In the genomic region with DNA sequence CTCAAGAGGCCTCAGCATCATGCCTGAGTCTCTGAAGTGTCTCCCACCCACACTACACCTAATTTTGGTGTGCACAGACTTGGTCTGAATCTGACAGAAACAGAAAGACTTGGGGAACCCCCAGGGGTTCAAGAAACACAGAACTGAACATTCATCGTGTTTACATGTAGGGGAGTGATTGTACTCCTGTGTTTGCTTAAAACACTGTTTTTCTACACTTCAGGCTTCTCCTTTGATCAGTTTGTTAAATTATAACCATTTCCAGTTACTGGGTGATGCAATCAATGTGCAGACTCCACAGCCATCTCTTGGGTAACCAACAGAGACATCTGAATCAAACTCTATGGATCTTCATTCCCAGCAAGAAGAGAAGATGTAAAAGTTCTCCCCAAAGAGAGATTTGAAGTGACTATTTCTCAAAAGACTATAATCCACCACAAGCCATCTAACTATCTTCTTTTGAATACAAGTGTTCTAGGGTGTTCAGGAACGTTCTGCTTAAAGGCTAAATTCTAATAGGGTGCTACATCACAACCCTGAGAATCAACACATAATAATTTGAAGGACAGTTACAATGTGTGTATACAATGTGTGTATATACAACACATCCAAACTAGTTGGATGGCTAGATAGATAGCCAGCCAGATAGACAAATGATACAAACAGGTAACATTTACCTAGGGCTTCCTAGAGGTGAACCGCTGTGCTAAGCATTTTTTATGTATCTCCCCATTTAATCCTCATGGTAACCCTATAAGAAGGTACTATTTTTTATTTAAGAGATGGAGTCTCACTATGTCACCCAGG, we compare ENCODE assay signal across 13 cellular contexts. TPM values are rescaled to one million over a fixed set of nuclear protein-coding genes. Genes with fewer than 3 reads are reported as not detected.
A peak's percentile ranks its signal among the peaks of the same experiment; 100 is the strongest.
DNase-seq lines count a peak whose midpoint lies in the region; ATAC-seq and TF ChIP-seq lines count a peak whose summit lies in the region.
"Had no signal": no experiment of that assay in that cellular context is flagged by ENCODE, and none has a peak within 500 bp of the region (broad histone marks: within the 10 kb centered on the region; RNA-seq: fewer than 3 reads in every experiment).

No MANE protein-coding gene starts in this region.

- no peaks in the 10 kb centered on the region for H3K36me3 ChIP-seq in upper lobe of right lung
- H3K36me3 ChIP-seq: thoracic aorta had no signal

- H3K27ac Mint-ChIP-seq in activated CD4-positive, alpha-beta memory T cell treated with anti-CD3 and anti-CD28 coated beads, Interleukin-2, amount 10 ng/mL, durations not matched to agents 7 days and 5 days, result peak overlapping the region; percentile 23
- no peak overlapping the region for H3K27ac Mint-ChIP-seq in T-helper 2 cell treated with Interferon-gamma antibody and Interleukin-4, amounts not matched to agents 5 μg/mL and 100 μg/mL, for 36 hours
- H3K27ac Mint-ChIP-seq: B cell had no signal

- H3K27me3 ChIP-seq in upper lobe of right lung, result no peaks in the 10 kb centered on the region
- H3K27me3 ChIP-seq: heart right ventricle had no signal

- no peak overlapping the region for H3K27ac ChIP-seq in upper lobe of right lung
- H3K27ac ChIP-seq: heart right ventricle, thoracic aorta had no signal

- no peaks in the 10 kb centered on the region for H3K4me1 ChIP-seq in upper lobe of right lung
- H3K4me1 ChIP-seq: heart right ventricle had no signal

- POLR2A ChIA-PET in activated CD4-positive, alpha-beta memory T cell treated with anti-CD3 and anti-CD28 coated beads, Interleukin-2, amount 10 ng/mL, durations not matched to agents 7 days and 5 days (lab: Charles Lee), result no interaction called here

- H3K4me1 Mint-ChIP-seq in activated CD4-positive, alpha-beta memory T cell treated with anti-CD3 and anti-CD28 coated beads, Interleukin-2, amount 10 ng/mL, durations not matched to agents 7 days and 5 days, result peaks cover 16% of the 10 kb centered on the region
- H3K4me1 Mint-ChIP-seq in T-helper 2 cell treated with Interferon-gamma antibody and Interleukin-4, amounts not matched to agents 5 μg/mL and 100 μg/mL, for 36 hours (ENCODE audit: low read depth), result peaks cover 7% of the 10 kb centered on the region
- H3K4me1 Mint-ChIP-seq: B cell had no signal

- H3K9me3 Mint-ChIP-seq in activated CD4-positive, alpha-beta memory T cell treated with anti-CD3 and anti-CD28 coated beads, Interleukin-2, amount 10 ng/mL, durations not matched to agents 7 days and 5 days, result peaks cover 2% of the 10 kb centered on the region
- no peaks in the 10 kb centered on the region for H3K9me3 Mint-ChIP-seq in T-helper 2 cell treated with Interferon-gamma antibody and Interleukin-4, amounts not matched to agents 5 μg/mL and 100 μg/mL, for 36 hours

- H3K9me3 ChIP-seq in upper lobe of right lung, result no peaks in the 10 kb centered on the region
- H3K9me3 ChIP-seq: heart right ventricle, thoracic aorta had no signal

- peak; percentile 85 for ATAC-seq in HG02759 (IDR thresholded peaks at IDR 0.05; ENCODE audit: unreplicated experiment)
- peak; percentile 62 for ATAC-seq in upper lobe of right lung
- ATAC-seq in GM19397 (IDR thresholded peaks at IDR 0.05; ENCODE audit: unreplicated experiment), result no peak
- ATAC-seq: heart right ventricle had no signal

- TF ChIP-seq CTCF in upper lobe of right lung (IDR thresholded peaks at IDR 0.05), result no peak

- no peaks in the 10 kb centered on the region for H3K27me3 Mint-ChIP-seq in activated CD4-positive, alpha-beta memory T cell treated with anti-CD3 and anti-CD28 coated beads, Interleukin-2, amount 10 ng/mL, durations not matched to agents 7 days and 5 days
- no peaks in the 10 kb centered on the region for H3K27me3 Mint-ChIP-seq in T-helper 2 cell treated with Interferon-gamma antibody and Interleukin-4, amounts not matched to agents 5 μg/mL and 100 μg/mL, for 36 hours (ENCODE audit: low read depth)

- DNase-seq in stimulated activated CD4-positive, alpha-beta T cell treated with anti-CD3 and anti-CD28 coated beads, Interleukin-1b, Interleukin-23, amount 100 ng/mL, for 48 hours, result peak; percentile 22
- no peak for DNase-seq in stimulated activated CD4-positive, alpha-beta T cell treated with anti-CD3 and anti-CD28 coated beads, Interleukin-4, amount 100 ng/mL, for 24 hours
- no peak for DNase-seq in activated CD4-positive, alpha-beta memory T cell treated with anti-CD3 and anti-CD28 coated beads, Interleukin-2, amount 10 ng/mL, durations not matched to agents 7 days and 5 days
- DNase-seq in upper lobe of right lung (no peak), medulla oblongata (ENCODE audit: extremely low spot score) (no peak)
- no peak for DNase-seq in T-helper 2 cell treated with Interferon-gamma antibody and Interleukin-4, amounts not matched to agents 5 μg/mL and 100 μg/mL, for 36 hours (ENCODE audit: low spot score)
- DNase-seq: heart right ventricle; RPMI8226; stimulated activated CD4-positive, alpha-beta T cell treated with anti-CD3 and anti-CD28 coated beads, Interleukin-12 subunit alpha, Interleukin-12 subunit beta, amount 100 ng/mL, for 4 hours had no signal

- CTCF ChIA-PET in activated CD4-positive, alpha-beta memory T cell treated with anti-CD3 and anti-CD28 coated beads, Interleukin-2, amount 10 ng/mL, durations not matched to agents 7 days and 5 days (lab: Charles Lee), result interaction anchor here (1.0 to 1.3 kb wide), 2 partner anchors 15 to 20 kb away, joined by 3 to 11 read pairs; no protein-coding TSS in a partner anchor

- intact Hi-C loops in upper lobe of right lung (cut with DNase I), result no loop called here

- H3K36me3 Mint-ChIP-seq in activated CD4-positive, alpha-beta memory T cell treated with anti-CD3 and anti-CD28 coated beads, Interleukin-2, amount 10 ng/mL, durations not matched to agents 7 days and 5 days (ENCODE audit: low read depth), result no peaks in the 10 kb centered on the region
- peaks cover 2% of the 10 kb centered on the region for H3K36me3 Mint-ChIP-seq in T-helper 2 cell treated with Interferon-gamma antibody and Interleukin-4, amounts not matched to agents 5 μg/mL and 100 μg/mL, for 36 hours (ENCODE audit: low read depth)

- no peak overlapping the region for H3K4me3 ChIP-seq in upper lobe of right lung
- H3K4me3 ChIP-seq: heart right ventricle, thoracic aorta had no signal

- no peak overlapping the region for H3K4me3 Mint-ChIP-seq in activated CD4-positive, alpha-beta memory T cell treated with anti-CD3 and anti-CD28 coated beads, Interleukin-2, amount 10 ng/mL, durations not matched to agents 7 days and 5 days
- no peak overlapping the region for H3K4me3 Mint-ChIP-seq in T-helper 2 cell treated with Interferon-gamma antibody and Interleukin-4, amounts not matched to agents 5 μg/mL and 100 μg/mL, for 36 hours
- H3K4me3 Mint-ChIP-seq: B cell had no signal

RNA-seq across cellular contexts. Expression of a gene that starts 34.2 kb away (rescaled TPM):
- total RNA-seq in activated CD4-positive, alpha-beta memory T cell treated with anti-CD3 and anti-CD28 coated beads, Interleukin-2, amount 10 ng/mL, durations not matched to agents 7 days and 5 days, result 1 to 10 TPM; 4.1 to 6.1 TPM
- 1.6 TPM for total RNA-seq in upper lobe of right lung
- total RNA-seq: B cell had no signal
